8 cellular contexts compared by ENCODE assay signal in genomic region chr14:93231129-93231979, GRCh38. TPM values are rescaled to one million over a fixed set of nuclear protein-coding genes. Genes with fewer than 3 reads are reported as not detected.
DNase-seq lines count a peak whose midpoint lies in the region; ATAC-seq, FAIRE-seq and TF ChIP-seq lines count a peak whose summit lies in the region.

No MANE protein-coding gene starts in this region.

- no peaks in the 10 kb centered on the region for H3K9me3 Mint-ChIP-seq in activated naive CD8-positive, alpha-beta T cell treated with anti-CD3 and anti-CD28 coated beads, Interleukin-2, amount 50 U/mL, for 24 hours
- no peaks in the 10 kb centered on the region for H3K9me3 Mint-ChIP-seq in nephron progenitor cell

- H3K9ac ChIP-seq in IMR-90 (ENCODE audit: low read depth, low read length) (peak overlapping the region; percentile 65), keratinocyte (ENCODE audit: control insufficient read depth, extremely low read depth, insufficient read depth, low read length) (peak overlapping the region; percentile 18), stomach smooth muscle (ENCODE audit: low read length in 2 of 2) (peak overlapping the region; percentile 54 to 68)

- dilution Hi-C loops in IMR-90 (cut with HindIII; ENCODE audit: low sequenced_read_pairs, unreplicated experiment) (no loop called here), keratinocyte (cut with MboI; ENCODE audit: extremely low pct_ligation_motif_present, low sequenced_read_pairs) (no loop called here)

- peaks cover 24% of the 10 kb centered on the region for H3K36me3 Mint-ChIP-seq in activated naive CD8-positive, alpha-beta T cell treated with anti-CD3 and anti-CD28 coated beads, Interleukin-2, amount 50 U/mL, for 24 hours (ENCODE audit: low read depth)
- peaks cover 24% of the 10 kb centered on the region for H3K36me3 Mint-ChIP-seq in nephron progenitor cell (ENCODE audit: low read depth)

- no peak overlapping the region; the same call in 1 of the 2 replicates for H3K18ac ChIP-seq in IMR-90 (ENCODE audit: low read depth, low read length)

- 35% methylated on average over 21 of the region's 39 CpGs; no CpG with 5 or more reads in 1 of the 2 experiments for WGBS in IMR-90 (ENCODE audit: extremely low coverage in 2 of 2, insufficient read length in 1 of 2), 2 experiments

- intact Hi-C loops in IMR-90 (cut with micrococcal nuclease), result no loop called here

- H3K4me1 ChIP-seq in IMR-90 (ENCODE audit: control insufficient read depth, insufficient read depth, low read length), result peaks cover 2% of the 10 kb centered on the region; the same call in 1 of the 2 replicates
- peaks cover 7% of the 10 kb centered on the region for H3K4me1 ChIP-seq in keratinocyte (ENCODE audit: control insufficient read depth, extremely low read depth, insufficient read depth, low read length)
- H3K4me1 ChIP-seq in stomach smooth muscle (ENCODE audit: control insufficient read depth, insufficient read depth, low read length), result peaks cover 14% of the 10 kb centered on the region

- H3K36me3 ChIP-seq in IMR-90 (ENCODE audit: control insufficient read depth, insufficient read depth, low read length), result peaks cover 9% of the 10 kb centered on the region
- H3K36me3 ChIP-seq in keratinocyte (ENCODE audit: control insufficient read depth in 2 of 2, extremely low read depth in 1 of 2, insufficient read depth in 2 of 2, low read length in 2 of 2), result no peaks in the 10 kb centered on the region
- H3K36me3 ChIP-seq in stomach smooth muscle (ENCODE audit: control insufficient read depth in 2 of 2, insufficient read depth in 2 of 2, low read length in 2 of 2), result peaks cover 15 to 18% of the 10 kb centered on the region in 2 donors

- H3K9me1 ChIP-seq in IMR-90 (ENCODE audit: insufficient read depth, low read length) (peaks cover 13% of the 10 kb centered on the region; the same call in 1 of the 2 replicates), keratinocyte (ENCODE audit: control insufficient read depth, extremely low read depth, insufficient read depth, low read length) (no peaks in the 10 kb centered on the region)

- H4K20me1 ChIP-seq in IMR-90 (ENCODE audit: insufficient read depth, low read length) (no peaks in the 10 kb centered on the region), keratinocyte (ENCODE audit: control insufficient read depth, extremely low read depth, insufficient read depth, low read length) (no peaks in the 10 kb centered on the region)

- no peak overlapping the region; the same call in 1 of the 2 replicates for H2AK5ac ChIP-seq in IMR-90 (ENCODE audit: low read depth, low read length)

- peak; percentile 70 for DNase-seq in AG08396 (ENCODE audit: low spot score)
- peak; percentile 59 for DNase-seq in IMR-90
- no peak for DNase-seq in activated naive CD8-positive, alpha-beta T cell treated with anti-CD3 and anti-CD28 coated beads, Interleukin-2, amount 50 U/mL, for 24 hours
- peak; percentile 5 for DNase-seq in keratinocyte (ENCODE audit: low read depth, low spot score)
- DNase-seq in stimulated activated CD4-positive, alpha-beta T cell treated with anti-CD3 and anti-CD28 coated beads, Interleukin-4, amount 100 ng/mL, for 24 hours, result no peak
- no peak for DNase-seq in nephron progenitor cell

- H3K4me2 ChIP-seq in IMR-90 (ENCODE audit: low read depth, low read length), result peak overlapping the region; percentile 94
- peak overlapping the region; percentile 76 for H3K4me2 ChIP-seq in keratinocyte (ENCODE audit: control insufficient read depth, extremely low read depth, insufficient read depth, low read depth, low read length)

- no peaks in the 10 kb centered on the region for H3K79me2 ChIP-seq in keratinocyte (ENCODE audit: control insufficient read depth, insufficient read depth, low read length)

- no TSS peak for BruUV-seq in IMR-90 (replicated peaks; lab: Mats Ljungman, UMichigan)

- peak overlapping the region; percentile 82; the same call in 1 of the 2 replicates for H3K14ac ChIP-seq in IMR-90 (replicated peaks; ENCODE audit: low read depth, low read length)

- peak overlapping the region; percentile 59; the same call in 1 of the 2 replicates for H4K91ac ChIP-seq in IMR-90 (ENCODE audit: insufficient read depth, low read depth, low read length)

- H2AFZ ChIP-seq in IMR-90 (replicated peaks; ENCODE audit: low read length, poor library complexity) (peak overlapping the region; percentile 97), keratinocyte (ENCODE audit: control insufficient read depth, low read length) (no peak overlapping the region)

- H3K27me3 ChIP-seq in IMR-90 (ENCODE audit: control insufficient read depth, insufficient read depth, low read length), result no peaks in the 10 kb centered on the region
- H3K27me3 ChIP-seq in keratinocyte (ENCODE audit: control insufficient read depth, extremely low read depth, insufficient read depth, low read length), result no peaks in the 10 kb centered on the region
- H3K27me3 ChIP-seq in stomach smooth muscle (ENCODE audit: control insufficient read depth in 1 of 2, insufficient read depth in 2 of 2, low read length in 2 of 2), result peaks cover 0 to 2% of the 10 kb centered on the region in 2 donors

- H3K27ac ChIP-seq in IMR-90 (ENCODE audit: insufficient read depth, low read length), result peak overlapping the region; percentile 40; the same call in 1 of the 2 replicates
- no peak overlapping the region for H3K27ac ChIP-seq in keratinocyte (ENCODE audit: control insufficient read depth, insufficient read depth, low read length)
- H3K27ac ChIP-seq in stomach smooth muscle (ENCODE audit: low read length), result no peak overlapping the region

- no peak overlapping the region for H3K27ac Mint-ChIP-seq in activated naive CD8-positive, alpha-beta T cell treated with anti-CD3 and anti-CD28 coated beads, Interleukin-2, amount 50 U/mL, for 24 hours
- no peak overlapping the region for H3K27ac Mint-ChIP-seq in nephron progenitor cell

- no peak for TF ChIP-seq POLR2A in IMR-90 (IDR thresholded peaks at IDR 0.05; ENCODE audit: low read depth, low read length)

- CTCF ChIA-PET in IMR-90 (lab: Yijun Ruan, JAX), result interaction anchor here (1.1 to 1.5 kb wide), 2 partner anchors 24 to 27 kb away, joined by 3 read pairs; partner anchors contain the start of genes GON7 and UBR7

- POLR2A ChIA-PET in IMR-90 (lab: Charles Lee; ENCODE audit: unreplicated experiment), result interaction anchor here (0.6 kb wide), 1 partner anchor 32 kb away, joined by 3 read pairs; no protein-coding TSS in a partner anchor

- peak overlapping the region; percentile 88 for H4K5ac ChIP-seq in IMR-90 (ENCODE audit: low read depth, low read length)

- peak overlapping the region; percentile 91 for H3K4ac ChIP-seq in IMR-90 (ENCODE audit: low read depth, low read length)

- H2BK120ac ChIP-seq in IMR-90 (ENCODE audit: low read depth, low read length), result no peak overlapping the region; the same call in none of the 2 replicates

- no peak for TF ChIP-seq CTCF in IMR-90 (conservative IDR thresholded peaks at IDR 0.05; ENCODE audit: low read depth, low read length)
- no peak for TF ChIP-seq CTCF in keratinocyte (optimal IDR thresholded peaks at IDR 0.05 in 1 of 3, IDR thresholded peaks at IDR 0.05 in 1 of 3, conservative IDR thresholded peaks at IDR 0.05 in 1 of 3; ENCODE audit: extremely low read depth in 1 of 3, insufficient read depth in 2 of 3, low read length in 3 of 3)
- no peak for TF ChIP-seq CTCF in nephron progenitor cell (IDR thresholded peaks at IDR 0.05)

- peak overlapping the region; percentile 35 for H2AK9ac ChIP-seq in IMR-90 (replicated peaks; ENCODE audit: low read depth, low read length, poor library complexity)

- H2BK20ac ChIP-seq in IMR-90 (ENCODE audit: low read depth, low read length), result no peak overlapping the region; the same call in 1 of the 2 replicates

- no peak for TF ChIP-seq RAD21 in IMR-90 (IDR thresholded peaks at IDR 0.05; ENCODE audit: low read length)

- H2BK5ac ChIP-seq in IMR-90 (ENCODE audit: low read depth, low read length, poor library complexity, severe bottlenecking), result peak overlapping the region; percentile 27

- H4K8ac ChIP-seq in IMR-90 (ENCODE audit: low read depth in 2 of 2, low read length in 2 of 2), result peak overlapping the region; percentile 46 to 83

- peaks cover 11% of the 10 kb centered on the region for H3K27me3 Mint-ChIP-seq in activated naive CD8-positive, alpha-beta T cell treated with anti-CD3 and anti-CD28 coated beads, Interleukin-2, amount 50 U/mL, for 24 hours
- peaks cover 12% of the 10 kb centered on the region for H3K27me3 Mint-ChIP-seq in nephron progenitor cell (ENCODE audit: low read depth, poor library complexity)

- no peak overlapping the region for H3K56ac ChIP-seq in IMR-90 (ENCODE audit: extremely low read depth, insufficient read depth, low read length)

- H3K4me1 Mint-ChIP-seq in activated naive CD8-positive, alpha-beta T cell treated with anti-CD3 and anti-CD28 coated beads, Interleukin-2, amount 50 U/mL, for 24 hours, result peaks cover 11% of the 10 kb centered on the region
- no peaks in the 10 kb centered on the region for H3K4me1 Mint-ChIP-seq in nephron progenitor cell

- ATAC-seq in IMR-90 (ENCODE audit: low read depth) (peak; percentile 84), GM18520 (IDR thresholded peaks at IDR 0.05; ENCODE audit: unreplicated experiment) (no peak)
- no peak for ATAC-seq in activated naive CD8-positive, alpha-beta T cell treated with anti-CD3 and anti-CD28 coated beads, Interleukin-2, amount 50 U/mL, for 24 hours

- in situ Hi-C loops in IMR-90 (cut with MboI; ENCODE audit: low sequenced_read_pairs), result no loop called here

- no peaks in the 10 kb centered on the region for H3K79me1 ChIP-seq in IMR-90 (ENCODE audit: low read depth in 1 of 2, low read length in 2 of 2)

- H3K9me3 ChIP-seq in IMR-90 (ENCODE audit: control insufficient read depth, insufficient read depth, low read length) (no peaks in the 10 kb centered on the region), keratinocyte (ENCODE audit: control insufficient read depth, low read depth, low read length) (no peaks in the 10 kb centered on the region), stomach smooth muscle (ENCODE audit: control insufficient read depth in 2 of 2, low read length in 2 of 2) (no peaks in the 10 kb centered on the region)

- H2BK15ac ChIP-seq in IMR-90 (ENCODE audit: low read depth, low read length), result no peak overlapping the region

- H3K4me3 Mint-ChIP-seq in activated naive CD8-positive, alpha-beta T cell treated with anti-CD3 and anti-CD28 coated beads, Interleukin-2, amount 50 U/mL, for 24 hours, result peak overlapping the region; percentile 68
- H3K4me3 Mint-ChIP-seq in nephron progenitor cell, result no peak overlapping the region

- H3K4me3 ChIP-seq in IMR-90 (ENCODE audit: insufficient read depth, low read depth, low read length), result peak overlapping the region; percentile 65
- peak overlapping the region; percentile 32 to 61 (median 36) for H3K4me3 ChIP-seq in keratinocyte (ENCODE audit: control insufficient read depth in 2 of 3, extremely low read depth in 1 of 3, insufficient read depth in 2 of 3, low read depth in 1 of 3, low read length in 3 of 3)
- H3K4me3 ChIP-seq in stomach smooth muscle (ENCODE audit: low read length in 2 of 2), result peak overlapping the region; percentile 79

- H3K23ac ChIP-seq in IMR-90 (ENCODE audit: low read depth, low read length), result 0 out of 2 replicates have a peak overlapping the region, but pooled peaks have one; percentile 59

- no peak for FAIRE-seq in keratinocyte (lab: Jason Lieb, UNC)

RNA-seq across cellular contexts. Expression of gene UBR7, which starts 24.3 kb away (rescaled TPM):
- 29.4 and 55.8 TPM in 2 replicates for total RNA-seq in IMR-90 (2012; rRNA removed)
- polyA plus RNA-seq in IMR-90 (2012; rRNA removed), result 20.3 and 24.2 TPM in 2 replicates
- polyA plus RNA-seq in IMR-90 (2012; cell fraction: cytosol; rRNA removed), result 9.8 and 10.5 TPM in 2 replicates
- polyA plus RNA-seq in IMR-90 (2012; cell fraction: nucleus; rRNA removed; ENCODE audit: low replicate concordance), result 6.4 and 13.4 TPM in 2 replicates
- 10.2 to 17.2 TPM (median 15.4 TPM) in 3 replicates for polyA plus RNA-seq in keratinocyte
- 10.6 TPM for polyA plus RNA-seq in keratinocyte (2011; ENCODE audit: low read depth)
- 8.2 and 13.9 TPM in 2 replicates for polyA plus RNA-seq in keratinocyte (2011; cell fraction: cytosol; rRNA removed)
- 9.0 and 9.6 TPM in 2 replicates for polyA plus RNA-seq in keratinocyte (2011; cell fraction: nucleus; rRNA removed)
- 7.9 and 11.6 TPM in 2 replicates for polyA plus RNA-seq in keratinocyte (2012; ENCODE audit: low replicate concordance)
- 5.6 to 12.7 TPM (median 8.1 TPM) in 3 replicates for polyA minus RNA-seq in keratinocyte
- polyA minus RNA-seq in keratinocyte (2011; cell fraction: cytosol; rRNA and poly(A)+ RNA removed), result 7.7 TPM
- 5.3 and 7.7 TPM in 2 replicates for polyA minus RNA-seq in keratinocyte (2011; cell fraction: nucleus; rRNA and poly(A)+ RNA removed)

RNA-seq across cellular contexts. Expression of gene GON7, which starts 24.5 kb away (rescaled TPM):
- 4.3 and 10.3 TPM in 2 replicates for total RNA-seq in IMR-90 (2012; rRNA removed)
- polyA plus RNA-seq in IMR-90 (2012; rRNA removed), result 5.6 and 7.8 TPM in 2 replicates
- polyA plus RNA-seq in IMR-90 (2012; cell fraction: cytosol; rRNA removed), result 2.0 and 2.1 TPM in 2 replicates
- polyA plus RNA-seq in IMR-90 (2012; cell fraction: nucleus; rRNA removed; ENCODE audit: low replicate concordance), result 0.50 and 1.5 TPM in 2 replicates
- 6.9 to 12.6 TPM (median 9.3 TPM) in 3 replicates for polyA plus RNA-seq in keratinocyte
- 9.4 TPM for polyA plus RNA-seq in keratinocyte (2011; ENCODE audit: low read depth)
- polyA plus RNA-seq in keratinocyte (2011; cell fraction: cytosol; rRNA removed), result 8.6 and 12.1 TPM in 2 replicates
- polyA plus RNA-seq in keratinocyte (2011; cell fraction: nucleus; rRNA removed), result 3.1 and 4.2 TPM in 2 replicates
- 8.7 and 9.1 TPM in 2 replicates for polyA plus RNA-seq in keratinocyte (2012; ENCODE audit: low replicate concordance)
- 0.46 to 3.2 TPM (median 2.8 TPM) in 3 replicates for polyA minus RNA-seq in keratinocyte
- 3.5 TPM for polyA minus RNA-seq in keratinocyte (2011; cell fraction: cytosol; rRNA and poly(A)+ RNA removed)
- 1.2 and 1.3 TPM in 2 replicates for polyA minus RNA-seq in keratinocyte (2011; cell fraction: nucleus; rRNA and poly(A)+ RNA removed)

RNA-seq across cellular contexts. Expression of gene LYSET, which starts 46.2 kb away (rescaled TPM):
- 8.3 and 10.2 TPM in 2 replicates for total RNA-seq in IMR-90 (2012; rRNA removed)
- 5.0 and 6.3 TPM in 2 replicates for polyA plus RNA-seq in IMR-90 (2012; rRNA removed)
- 2.8 and 3.0 TPM in 2 replicates for polyA plus RNA-seq in IMR-90 (2012; cell fraction: cytosol; rRNA removed)
- polyA plus RNA-seq in IMR-90 (2012; cell fraction: nucleus; rRNA removed; ENCODE audit: low replicate concordance), result 0.66 and 3.5 TPM in 2 replicates
- 15.3 to 24.6 TPM (median 23.2 TPM) in 3 replicates for polyA plus RNA-seq in keratinocyte
- polyA plus RNA-seq in keratinocyte (2011; ENCODE audit: low read depth), result 3.0 TPM
- polyA plus RNA-seq in keratinocyte (2011; cell fraction: cytosol; rRNA removed), result 12.0 and 22.4 TPM in 2 replicates
- polyA plus RNA-seq in keratinocyte (2011; cell fraction: nucleus; rRNA removed), result 10.2 and 12.0 TPM in 2 replicates
- 22.2 and 30.8 TPM in 2 replicates for polyA plus RNA-seq in keratinocyte (2012; ENCODE audit: low replicate concordance)
- polyA minus RNA-seq in keratinocyte, result 6.0 to 8.8 TPM (median 7.6 TPM) in 3 replicates
- 9.6 TPM for polyA minus RNA-seq in keratinocyte (2011; cell fraction: cytosol; rRNA and poly(A)+ RNA removed)
- 1.6 and 4.3 TPM in 2 replicates for polyA minus RNA-seq in keratinocyte (2011; cell fraction: nucleus; rRNA and poly(A)+ RNA removed)

RNA-seq across cellular contexts. Expression of gene MOAP1, which starts 46.7 kb away (rescaled TPM):
- 9.9 and 12.8 TPM in 2 replicates for total RNA-seq in IMR-90 (2012; rRNA removed)
- 10.7 and 13.2 TPM in 2 replicates for polyA plus RNA-seq in IMR-90 (2012; rRNA removed)
- 6.7 and 9.3 TPM in 2 replicates for polyA plus RNA-seq in IMR-90 (2012; cell fraction: cytosol; rRNA removed)
- 6.1 and 21.1 TPM in 2 replicates for polyA plus RNA-seq in IMR-90 (2012; cell fraction: nucleus; rRNA removed; ENCODE audit: low replicate concordance)
- 13.7 to 17.8 TPM (median 17.2 TPM) in 3 replicates for polyA plus RNA-seq in keratinocyte
- 15.1 TPM for polyA plus RNA-seq in keratinocyte (2011; ENCODE audit: low read depth)
- 17.1 and 23.9 TPM in 2 replicates for polyA plus RNA-seq in keratinocyte (2011; cell fraction: cytosol; rRNA removed)
- 29.9 and 30.7 TPM in 2 replicates for polyA plus RNA-seq in keratinocyte (2011; cell fraction: nucleus; rRNA removed)
- 9.2 and 21.4 TPM in 2 replicates for polyA plus RNA-seq in keratinocyte (2012; ENCODE audit: low replicate concordance)
- polyA minus RNA-seq in keratinocyte, result 1.7 to 9.0 TPM (median 8.9 TPM) in 3 replicates
- 11.7 TPM for polyA minus RNA-seq in keratinocyte (2011; cell fraction: cytosol; rRNA and poly(A)+ RNA removed)
- 7.0 and 11.4 TPM in 2 replicates for polyA minus RNA-seq in keratinocyte (2011; cell fraction: nucleus; rRNA and poly(A)+ RNA removed)

Comparison
In these comparisons a context has a peak if more than half of its experiments do, and no peak if none do; other contexts are left out.
1. DNase-seq: peak in AG08396 (single experiment), IMR-90 (single experiment) and keratinocyte (single experiment); none in activated naive CD8-positive, alpha-beta T cell treated with anti-CD3 and anti-CD28 coated beads, Interleukin-2, amount 50 U/mL, for 24 hours (single experiment), stimulated activated CD4-positive, alpha-beta T cell treated with anti-CD3 and anti-CD28 coated beads, Interleukin-4, amount 100 ng/mL, for 24 hours (single experiment) and nephron progenitor cell (single experiment).
2. Peak in every context shown above with its lines, with median percentiles within 50 percentile points of each other: H3K4me3 ChIP-seq and H3K9ac ChIP-seq.